In the genomic region with DNA sequence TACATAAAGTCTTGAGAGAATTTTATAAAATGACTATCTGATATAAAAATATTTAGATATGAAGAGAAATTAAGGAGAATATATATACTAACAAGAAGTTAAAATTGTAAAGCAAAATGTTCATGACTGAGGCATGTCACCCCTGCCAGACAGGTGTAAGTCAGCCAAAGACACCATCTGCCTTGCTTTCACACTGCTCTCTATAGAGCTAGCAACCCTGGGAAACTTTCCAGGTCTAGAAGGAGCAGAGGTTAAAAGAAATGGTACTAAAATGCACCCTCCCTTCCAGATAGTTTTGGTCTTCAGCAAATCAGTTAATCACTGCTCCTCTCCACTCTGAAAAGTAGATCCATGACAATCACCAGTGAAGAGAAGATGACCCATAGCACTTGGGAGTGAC, we compare ENCODE assay signal across 28 cellular contexts.
"Had no signal": no experiment of that assay in that cellular context is flagged by ENCODE, and none has a peak within 500 bp of the region (broad histone marks: within the 10 kb centered on the region; RNA-seq: fewer than 3 reads in every experiment).

No MANE protein-coding gene starts in this region.

- H3K27me3 ChIP-seq: ascending aorta, body of pancreas, SJCRH30 had no signal

- DNase-seq: activated CD4-positive, alpha-beta T cell treated with anti-CD3 and anti-CD28 coated beads for 36 hours; activated CD4-positive, alpha-beta T cell treated with anti-CD3 and anti-CD28 coated beads, Interleukin-2, amount 50 U/mL, for 1 hour; activated CD8-positive, alpha-beta memory T cell treated with anti-CD3 and anti-CD28 coated beads, Interleukin-2, amount 50 U/mL, for 4 hours; activated CD8-positive, alpha-beta T cell treated with anti-CD3 and anti-CD28 coated beads for 36 hours; activated effector memory CD4-positive, alpha-beta T cell treated with Interleukin-2 at 50 U/mL for 16 hours; activated naive CD4-positive, alpha-beta T cell treated with Interleukin-2 at 50 U/mL for 16 hours; activated naive CD8-positive, alpha-beta T cell treated with anti-CD3 and anti-CD28 coated beads, Interleukin-2, amount 50 U/mL, for 24 hours; activated T-cell treated with anti-CD3 and anti-CD28 coated beads, Interleukin-2, amount 50 U/mL, for 1 hour; amniotic stem cell; body of pancreas; central memory CD4-positive, alpha-beta T cell; Kasumi-1; KBM-7; NCI-H1048; NCI-H1417; NCI-H1930; NCI-H524 treated with DMSO at 0.1 percent for 48 hours; NCI-H748 treated with DMSO at 0.1 percent for 48 hours; Right ventricle myocardium superior; RPMI8226; SJCRH30; SK-N-SH; T-helper 1 cell; WERI-Rb-1 had no signal

- H3K27ac ChIP-seq: ascending aorta, body of pancreas, SJCRH30, WERI-Rb-1 had no signal

- H3K4me3 ChIP-seq: ascending aorta, body of pancreas, SJCRH30 had no signal

- FAIRE-seq: bronchial epithelial cell had no signal

- H3K9me3 ChIP-seq: ascending aorta, body of pancreas, SJCRH30, SK-N-SH had no signal

- H3K4me1 ChIP-seq: SJCRH30 had no signal

- H3K9ac ChIP-seq: SK-N-SH had no signal

- ATAC-seq: activated CD4-positive, alpha-beta T cell treated with anti-CD3 and anti-CD28 coated beads for 36 hours; activated CD8-positive, alpha-beta T cell treated with anti-CD3 and anti-CD28 coated beads for 36 hours; activated naive CD4-positive, alpha-beta T cell treated with anti-CD3 and anti-CD28 coated beads, Interleukin-2, amount 50 U/mL, for 72 hours; activated naive CD8-positive, alpha-beta T cell treated with anti-CD3 and anti-CD28 coated beads, Interleukin-2, amount 50 U/mL, for 24 hours; body of pancreas; Panc1 had no signal

- H3K4me2 ChIP-seq: SK-N-SH had no signal
